In the genomic region with DNA sequence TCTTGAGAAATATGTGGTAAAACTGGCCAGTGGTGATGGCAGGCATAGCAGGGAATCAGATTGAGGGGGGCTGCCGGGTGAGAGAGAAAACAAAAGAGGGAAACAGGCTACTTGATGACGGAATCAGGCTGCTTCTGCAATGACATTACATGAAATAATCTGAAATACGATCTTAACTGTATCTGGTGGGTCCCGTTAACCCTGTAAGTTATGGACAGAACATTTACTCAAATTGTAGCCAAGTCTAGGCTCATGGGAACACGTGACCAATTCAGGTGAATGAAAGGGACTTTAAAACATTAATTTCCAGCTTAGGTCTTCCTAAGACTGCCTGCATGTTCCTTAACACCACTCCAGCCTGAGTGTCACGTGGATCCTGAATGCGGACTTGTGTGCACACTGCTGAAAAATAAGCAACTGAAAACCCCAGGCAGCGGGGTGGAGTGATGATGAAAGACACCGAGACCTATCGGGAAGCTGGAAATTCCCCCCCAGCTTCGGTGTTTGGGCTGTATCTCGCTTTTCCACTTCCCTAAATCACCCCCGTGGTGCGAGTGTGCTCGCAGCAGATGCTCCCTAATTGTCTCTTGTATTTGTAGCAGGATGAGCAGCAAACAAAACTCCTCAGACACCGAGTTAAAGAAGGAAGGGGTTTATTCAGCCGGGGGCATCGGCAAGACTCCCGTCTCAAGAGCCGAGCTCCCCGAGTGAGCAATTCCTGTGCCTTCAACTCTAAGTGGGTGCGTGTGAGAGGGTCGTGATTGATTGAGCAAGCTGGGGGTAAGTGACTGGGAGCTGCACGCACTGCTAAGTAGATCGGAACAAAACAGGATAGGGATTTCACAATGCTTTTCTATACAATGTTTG, we compare ENCODE assay signal across 8 cellular contexts.
A peak's percentile ranks its signal among the peaks of the same experiment; 100 is the strongest.
DNase-seq lines count a peak whose midpoint lies in the region; ATAC-seq and TF ChIP-seq lines count a peak whose summit lies in the region.

No MANE protein-coding gene starts in this region.

- H3K27me3 Mint-ChIP-seq in activated naive CD8-positive, alpha-beta T cell = peaks cover 33% of the 10 kb centered on the region

- WGBS in aorta, 2 donors = 18% methylated on average over 25 of the region's 25 CpGs

- no peaks in the 10 kb centered on the region for H3K9me3 Mint-ChIP-seq in activated naive CD8-positive, alpha-beta T cell (ENCODE audit: low read depth)

- no peak overlapping the region for H3K27ac ChIP-seq in ACC112 (ENCODE audit: low read depth, low read length)
- H3K27ac ChIP-seq in HL-60 (replicated peaks) = peak overlapping the region; percentile 90
- H3K27ac ChIP-seq in lower lobe of right lung = peak overlapping the region; percentile 31
- H3K27ac ChIP-seq in aorta (ENCODE audit: low read depth in 1 of 2, low read length in 2 of 2) = no peak overlapping the region
- no peak overlapping the region for H3K27ac ChIP-seq in uterus

- peak; percentile 98 for DNase-seq in HL-60 (ENCODE audit: low read depth in 1 of 2, low spot score in 1 of 2)
- DNase-seq in lower lobe of right lung = peak; percentile 72
- DNase-seq in aorta = peak in 1 of 2 donors; percentile 82
- no peak for DNase-seq in KG1 (lab: John Stamatoyannopoulos, UW)
- no peak for DNase-seq in uterus

- peaks cover 45% of the 10 kb centered on the region for H3K27me3 ChIP-seq in ACC112 (ENCODE audit: insufficient read depth, low read length)
- no peaks in the 10 kb centered on the region for H3K27me3 ChIP-seq in HL-60 (ENCODE audit: insufficient read depth, poor library complexity, severe bottlenecking)
- peaks cover 45% of the 10 kb centered on the region for H3K27me3 ChIP-seq in lower lobe of right lung (ENCODE audit: low read depth)
- no peaks in the 10 kb centered on the region for H3K27me3 ChIP-seq in aorta (ENCODE audit: control insufficient read depth in 1 of 2, insufficient read depth in 2 of 2, low read length in 1 of 2)
- H3K27me3 ChIP-seq in uterus = peaks cover 12 to 36% of the 10 kb centered on the region in 2 donors

- intact Hi-C loops in lower lobe of right lung (cut with DNase I) = no loop called here
- intact Hi-C loops in aorta (cut with DNase I) = no loop called here
- intact Hi-C loops in uterus (cut with DNase I; ENCODE audit: low total_unique reads) = no loop called here

- no peak for TF ChIP-seq POLR2A in uterus (IDR thresholded peaks at IDR 0.05)

- no peak overlapping the region for H3K27ac Mint-ChIP-seq in activated naive CD8-positive, alpha-beta T cell

- H3K36me3 ChIP-seq in ACC112 (ENCODE audit: insufficient read depth, low read length) (no peaks in the 10 kb centered on the region), lower lobe of right lung (no peaks in the 10 kb centered on the region), aorta (ENCODE audit: control insufficient read depth in 1 of 2, insufficient read depth in 2 of 2, low read length in 1 of 2) (no peaks in the 10 kb centered on the region), uterus (no peaks in the 10 kb centered on the region)

- H3K4me3 ChIP-seq in ACC112 (ENCODE audit: low read depth, low read length) (no peak overlapping the region), HL-60 (replicated peaks; ENCODE audit: insufficient read depth, low read length) (peak overlapping the region; percentile 73), lower lobe of right lung (peak overlapping the region; percentile 39), aorta (ENCODE audit: low read length in 2 of 2) (no peak overlapping the region), uterus (no peak overlapping the region)

- H2AFZ ChIP-seq in ACC112 (ENCODE audit: low read length, unreplicated experiment) = peak overlapping the region; percentile 14

- no peaks in the 10 kb centered on the region for H3K4me1 ChIP-seq in ACC112 (ENCODE audit: control insufficient read depth, insufficient read depth, low read length, unreplicated experiment)
- peaks cover 32% of the 10 kb centered on the region for H3K4me1 ChIP-seq in lower lobe of right lung
- H3K4me1 ChIP-seq in aorta (ENCODE audit: control insufficient read depth in 1 of 2, insufficient read depth in 2 of 2, low read length in 2 of 2) = no peaks in the 10 kb centered on the region
- peaks cover 0 to 8% of the 10 kb centered on the region in 2 donors for H3K4me1 ChIP-seq in uterus

- H3K4me3 Mint-ChIP-seq in activated naive CD8-positive, alpha-beta T cell = peak overlapping the region; percentile 76

- H3K79me2 ChIP-seq in ACC112 (ENCODE audit: control insufficient read depth, insufficient read depth, low read length, unreplicated experiment) = no peaks in the 10 kb centered on the region

- no peaks in the 10 kb centered on the region for H3K9me3 ChIP-seq in lower lobe of right lung
- H3K9me3 ChIP-seq in aorta (ENCODE audit: control insufficient read depth, low read length) = no peaks in the 10 kb centered on the region
- H3K9me3 ChIP-seq in uterus = no peaks in the 10 kb centered on the region

- peaks cover 26% of the 10 kb centered on the region for H3K4me1 Mint-ChIP-seq in activated naive CD8-positive, alpha-beta T cell (ENCODE audit: low read depth)

- no peak for TF ChIP-seq CTCF in HL-60 (IDR thresholded peaks at IDR 0.05; ENCODE audit: insufficient read depth, low read length)
- TF ChIP-seq CTCF in lower lobe of right lung (IDR thresholded peaks at IDR 0.05) = no peak
- no peak for TF ChIP-seq CTCF in uterus (IDR thresholded peaks at IDR 0.05)

- no peaks in the 10 kb centered on the region for H3K36me3 Mint-ChIP-seq in activated naive CD8-positive, alpha-beta T cell

- ATAC-seq in lower lobe of right lung (peak; percentile 71), aorta (ENCODE audit: low FRiP score) (peak; percentile 44), GM19023 (IDR thresholded peaks at IDR 0.05; ENCODE audit: unreplicated experiment) (no peak)

Comparison
In these comparisons a context has a peak if more than half of its experiments do, and no peak if none do; other contexts are left out.
1. H3K27ac ChIP-seq: peak in HL-60 (single experiment) and lower lobe of right lung (single experiment); none in ACC112 (single experiment), aorta (0 of 2) and uterus (0 of 2).
2. H3K4me3 ChIP-seq: peak in HL-60 (single experiment) and lower lobe of right lung (single experiment); none in ACC112 (single experiment), aorta (0 of 2) and uterus (0 of 2).
3. DNase-seq: peak in HL-60 (2 of 2) and lower lobe of right lung (single experiment); none in KG1 (single experiment) and uterus (0 of 2).